ENCODE assay signal across 16 cellular contexts in the genomic region with DNA sequence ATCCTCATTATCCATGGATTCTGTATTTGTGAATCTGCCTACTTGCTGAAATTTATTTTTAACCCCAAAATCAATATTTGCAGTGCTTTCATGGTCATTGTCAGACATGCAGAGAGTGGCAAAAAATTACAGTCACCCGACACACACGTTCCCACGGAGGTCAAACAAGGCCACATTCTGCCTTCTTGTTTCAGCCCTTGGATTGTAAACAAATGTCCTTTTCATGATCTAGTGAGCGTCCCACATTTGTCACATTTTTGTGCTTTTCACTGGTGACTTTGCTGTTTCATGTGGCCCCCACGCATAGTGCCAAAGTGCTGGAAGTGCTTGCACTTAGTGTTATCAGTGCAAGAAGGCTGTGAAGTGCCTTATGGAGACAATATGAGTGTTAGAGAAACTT. TPM values are rescaled to one million over a fixed set of nuclear protein-coding genes. Genes with fewer than 3 reads are reported as not detected.
"Had no signal": no experiment of that assay in that cellular context is flagged by ENCODE, and none has a peak within 500 bp of the region (broad histone marks: within the 10 kb centered on the region; RNA-seq: fewer than 3 reads in every experiment).

No MANE protein-coding gene starts in this region.

- H3K4me1 ChIP-seq: left lung, suprapubic skin had no signal

- DNase-seq: activated CD4-positive, alpha-beta T cell treated with anti-CD3 and anti-CD28 coated beads for 1 hour; activated CD4-positive, alpha-beta T cell treated with anti-CD3 and anti-CD28 coated beads, Interleukin-2, amount 50 U/mL, for 1 hour; activated CD8-positive, alpha-beta T cell treated with anti-CD3 and anti-CD28 coated beads, Interleukin-2, amount 10 ng/mL, durations not matched to agents 7 days and 5 days; activated gamma-delta T cell treated with Interleukin-2 at 50 U/mL for 16 hours; left lung; natural killer cell; stimulated activated CD4-positive, alpha-beta T cell treated with anti-CD3 and anti-CD28 coated beads, Interleukin-1b, Interleukin-23, amount 100 ng/mL, for 48 hours; WERI-Rb-1 had no signal

- H3K36me3 ChIP-seq: cardiac muscle cell, vagina, WERI-Rb-1 had no signal

- ATAC-seq: activated CD8-positive, alpha-beta T cell treated with anti-CD3 and anti-CD28 coated beads, Interleukin-2, amount 10 ng/mL, durations not matched to agents 7 days and 5 days; body of pancreas; left lung; natural killer cell had no signal

- H3K9me3 ChIP-seq: body of pancreas, left lung, suprapubic skin, vagina had no signal

- FAIRE-seq: endometrium had no signal

- H3K27me3 ChIP-seq: body of pancreas, cardiac muscle cell, left lung, suprapubic skin, vagina had no signal

- H3K27ac ChIP-seq: cardiac muscle cell, left lung, suprapubic skin, vagina, WERI-Rb-1 had no signal

- H3K4me3 ChIP-seq: body of pancreas, cardiac muscle cell, left lung, lung, suprapubic skin, vagina had no signal

RNA-seq across cellular contexts. Expression of a gene that starts 45.0 kb away (rescaled TPM):
- total RNA-seq: activated CD8-positive, alpha-beta T cell treated with anti-CD3 and anti-CD28 coated beads, Interleukin-2, amount 10 ng/mL, durations not matched to agents 7 days and 5 days; activated T-helper 1 cell treated with anti-CD3 and anti-CD28 coated beads, Interleukin-12 subunit alpha, Interleukin-12 subunit beta, Interleukin-2, Interleukin-4 antibody, amounts not matched to agents 30 ng/mL and 10 ng/mL and 1 ng/mL, durations not matched to agents 14 hours and 24 hours and 36 hours; natural killer cell; T-helper 2 cell treated with Interferon-gamma antibody and Interleukin-4, amounts not matched to agents 100 ng/mL and 5 ng/mL, for 36 hours had no signal
